In the genomic region with DNA sequence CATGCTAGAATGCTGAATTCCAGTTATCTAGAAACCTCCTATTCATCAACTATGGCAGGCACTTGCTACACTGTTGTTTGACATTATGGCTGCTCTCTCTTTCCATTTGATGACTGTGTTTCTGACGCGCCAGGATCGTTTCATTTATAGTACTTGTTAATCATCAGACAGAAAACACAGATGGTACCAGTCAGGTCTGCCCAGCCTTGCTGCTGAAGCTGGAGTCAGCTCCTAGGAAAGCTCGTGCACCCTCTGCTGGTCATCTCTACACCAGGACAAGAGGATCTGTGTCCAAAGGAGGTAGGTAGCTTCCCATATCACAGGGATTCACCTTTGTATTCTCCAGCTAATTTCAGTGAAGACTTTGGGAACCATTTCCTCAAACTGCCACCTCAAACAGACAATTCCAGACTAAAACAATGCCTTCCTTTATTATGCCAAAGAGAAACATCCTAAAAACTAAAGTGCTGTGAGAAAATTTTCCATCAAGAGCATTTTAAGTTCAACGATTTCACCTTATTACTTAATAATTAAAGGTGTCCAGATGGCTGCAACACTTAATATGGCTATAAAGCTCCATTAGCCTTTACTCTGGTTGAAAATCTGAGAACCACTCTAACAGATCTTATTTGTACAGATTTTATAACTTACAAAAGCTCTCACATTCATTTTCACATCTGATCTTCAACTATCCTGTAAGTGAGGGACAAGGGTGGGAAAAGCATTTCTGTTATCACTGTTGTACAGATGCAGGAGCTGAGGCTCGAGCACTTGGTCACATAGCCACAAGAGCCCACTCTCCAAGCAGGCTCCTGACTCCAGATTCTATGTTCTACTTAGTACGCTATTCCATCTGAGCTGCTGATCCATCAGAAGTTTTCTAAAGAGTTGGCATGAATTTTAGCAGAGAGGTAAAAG, we compare ENCODE assay signal across 8 cellular contexts. TPM values are rescaled to one million over a fixed set of nuclear protein-coding genes. Genes with fewer than 3 reads are reported as not detected.
A peak's percentile ranks its signal among the peaks of the same experiment; 100 is the strongest.
DNase-seq lines count a peak whose midpoint lies in the region; ATAC-seq and TF ChIP-seq lines count a peak whose summit lies in the region.

No MANE protein-coding gene starts in this region.

- H3K4me2 ChIP-seq in HCT116 (ENCODE audit: low read length) (peak overlapping the region; percentile 3; the same call in 1 of the 2 replicates), MM.1S (ENCODE audit: low read depth, low read length) (peak overlapping the region; percentile 26), osteoblast (ENCODE audit: insufficient read depth, low read length) (peak overlapping the region; percentile 65)

- H3F3A ChIP-seq in MM.1S (ENCODE audit: insufficient read depth, low read length) = no peaks in the 10 kb centered on the region

- H4K20me1 ChIP-seq in HCT116 (ENCODE audit: insufficient read depth) (peaks cover 8% of the 10 kb centered on the region; the same call in 1 of the 2 replicates), MM.1S (ENCODE audit: insufficient read depth, low read length) (no peaks in the 10 kb centered on the region), osteoblast (ENCODE audit: insufficient read depth, low read length) (no peaks in the 10 kb centered on the region)

- no peak overlapping the region for H3K9ac ChIP-seq in HCT116 (ENCODE audit: low read length)
- no peak overlapping the region for H3K9ac ChIP-seq in MM.1S (ENCODE audit: low read length)

- H3K4me3 ChIP-seq in HCT116 (replicated peaks in 1 of 2; ENCODE audit: low read depth in 1 of 2, low read length in 2 of 2) (no peak overlapping the region), MM.1S (ENCODE audit: low read length) (no peak overlapping the region), SJCRH30 (no peak overlapping the region), osteoblast (ENCODE audit: insufficient read depth, low read length) (no peak overlapping the region), thyroid gland (replicated peaks in 1 of 3) (no peak overlapping the region)

- POLR2A ChIA-PET in HCT116 (lab: Charles Lee) = interaction anchor here (0.9 to 1.5 kb wide), 2 partner anchors 18 to 443 kb away, joined by 3 to 6 read pairs; partner anchors contain the start of genes DCAF17 and METTL8

- no TSS peak for BruUV-seq in HCT116 (replicated peaks; lab: Mats Ljungman, UMichigan)

- 33 to 36% methylated on average over 7 of the region's 7 CpGs for WGBS in thyroid gland, 2 donors

- H3K9me2 ChIP-seq in HCT116 (ENCODE audit: insufficient read depth) (no peaks in the 10 kb centered on the region), MM.1S (replicated peaks; ENCODE audit: insufficient read depth, low read length) (no peaks in the 10 kb centered on the region)

- H3K9me3 ChIP-seq in HCT116 (ENCODE audit: control insufficient read depth in 1 of 2, insufficient read depth in 1 of 2, low read depth in 1 of 2, low read length in 2 of 2) = no peaks in the 10 kb centered on the region
- no peaks in the 10 kb centered on the region for H3K9me3 ChIP-seq in MM.1S (replicated peaks; ENCODE audit: insufficient read depth, low read length)
- H3K9me3 ChIP-seq in SJCRH30 (replicated peaks) = no peaks in the 10 kb centered on the region
- H3K9me3 ChIP-seq in osteoblast (ENCODE audit: low read depth, low read length) = no peaks in the 10 kb centered on the region
- no peaks in the 10 kb centered on the region for H3K9me3 ChIP-seq in thyroid gland

- H3K36me3 ChIP-seq in HCT116 (ENCODE audit: control insufficient read depth in 1 of 2, insufficient read depth in 2 of 2, low read length in 2 of 2) = no peaks in the 10 kb centered on the region
- H3K36me3 ChIP-seq in MM.1S (replicated peaks; ENCODE audit: insufficient read depth, low read length) = no peaks in the 10 kb centered on the region
- H3K36me3 ChIP-seq in SJCRH30 = no peaks in the 10 kb centered on the region; the same call in 1 of the 2 replicates
- H3K36me3 ChIP-seq in osteoblast (ENCODE audit: insufficient read depth, low read length) = no peaks in the 10 kb centered on the region
- no peaks in the 10 kb centered on the region for H3K36me3 ChIP-seq in thyroid gland

- H3K79me2 ChIP-seq in HCT116 (ENCODE audit: insufficient read depth, low read length) (peaks cover 76% of the 10 kb centered on the region), MM.1S (ENCODE audit: low read length) (no peaks in the 10 kb centered on the region), osteoblast (ENCODE audit: insufficient read depth, low read length) (peaks cover 5% of the 10 kb centered on the region)

- H2AFZ ChIP-seq in HCT116 (ENCODE audit: low read depth, low read length, poor library complexity, severe bottlenecking) (no peak overlapping the region), MM.1S (ENCODE audit: low read length) (peak overlapping the region; percentile 14; the same call in 1 of the 2 replicates), osteoblast (ENCODE audit: low read length) (peak overlapping the region; percentile 61)

- H3K4me1 ChIP-seq in HCT116 (ENCODE audit: control insufficient read depth in 1 of 2, insufficient read depth in 2 of 2, low read length in 2 of 2) (no peaks in the 10 kb centered on the region; a peak in 1 of 4 replicates), MM.1S (ENCODE audit: low read length) (peaks cover 10% of the 10 kb centered on the region; the same call in 1 of the 2 replicates), SJCRH30 (no peaks in the 10 kb centered on the region), osteoblast (ENCODE audit: insufficient read depth, low read length) (peaks cover 12% of the 10 kb centered on the region), thyroid gland (no peaks in the 10 kb centered on the region)

- peak; percentile 100 for ATAC-seq in HCT116

- RAD21 ChIA-PET in HCT116 (lab: Charles Lee; ENCODE audit: low non-redundant PET in 1 of 2, low total read pairs in 2 of 2, uncharacterized antibody in 2 of 2, unreplicated experiment in 2 of 2) = interaction anchor here (0.7 to 1.4 kb wide), 2 partner anchors 444 to 487 kb away, joined by 3 read pairs; partner anchors contain the start of gene GORASP2 (in 1 of the 2)

- TF ChIP-seq RAD21 in HCT116 (IDR thresholded peaks at IDR 0.05; ENCODE audit: low read depth) = peak; percentile 94

- intact Hi-C loops in HCT116 (cut with micrococcal nuclease) = loop anchor here (1.0 to 2.0 kb wide), 2 partner anchors 257 to 443 kb away; no protein-coding TSS in a partner anchor
- intact Hi-C loops in thyroid gland (cut with DNase I) = loop anchor here (5.0 to 10.0 kb wide), 2 partner anchors 251 to 444 kb away; partner anchors contain the start of gene TLK1

- no peak for TF ChIP-seq POLR2A in HCT116 (IDR thresholded peaks at IDR 0.05; ENCODE audit: borderline replicate concordance, extremely low read depth, insufficient read depth, insufficient read length)
- TF ChIP-seq POLR2A in thyroid gland (IDR thresholded peaks at IDR 0.05) = no peak

- CTCF ChIA-PET in HCT116 (lab: Charles Lee) = interaction anchor here (0.7 to 2.5 kb wide), 19 partner anchors 8 to 711 kb away, joined by 3 to 30 read pairs (median 5); partner anchors contain the start of genes DCAF17, GORASP2 and METTL8

- no peak overlapping the region for H3K27ac ChIP-seq in HCT116 (ENCODE audit: low read depth, low read length)
- H3K27ac ChIP-seq in MM.1S (ENCODE audit: low read length) = peak overlapping the region; percentile 30; the same call in 1 of the 2 replicates
- no peak overlapping the region for H3K27ac ChIP-seq in SJCRH30
- H3K27ac ChIP-seq in osteoblast (ENCODE audit: low read depth, low read length) = peak overlapping the region; percentile 60
- no peak overlapping the region for H3K27ac ChIP-seq in thyroid gland

- TF ChIP-seq CTCF in HCT116 (IDR thresholded peaks at IDR 0.05 in 2 of 3, conservative IDR thresholded peaks at IDR 0.05 in 1 of 3; ENCODE audit: borderline replicate concordance in 1 of 3, insufficient read depth in 1 of 3, low read depth in 2 of 3, low read length in 2 of 3) (peak; percentile 73 to 89 (median 89); a peak in 5 of 6 replicates), MM.1S (IDR thresholded peaks at IDR 0.05; ENCODE audit: low read length) (peak; percentile 95), osteoblast (IDR thresholded peaks at IDR 0.05; ENCODE audit: extremely low read depth, low read depth, low read length) (peak; percentile 97), thyroid gland (IDR thresholded peaks at IDR 0.05) (peak; percentile 51 to 92 (median 76))

- H3K27me3 ChIP-seq in HCT116 (ENCODE audit: insufficient read depth, low read length) (no peaks in the 10 kb centered on the region), MM.1S (replicated peaks; ENCODE audit: insufficient read depth, low read length) (no peaks in the 10 kb centered on the region), SJCRH30 (no peaks in the 10 kb centered on the region), osteoblast (ENCODE audit: insufficient read depth, low read length) (no peaks in the 10 kb centered on the region), thyroid gland (no peaks in the 10 kb centered on the region)

- peak; percentile 94 for DNase-seq in GM04504 (ENCODE audit: low read depth)
- peak; percentile 78 for DNase-seq in HCT116 (ENCODE audit: low read depth, low spot score)
- DNase-seq in MM.1S = peak; percentile 86
- DNase-seq in SJCRH30 = peak; percentile 81 to 84
- DNase-seq in activated gamma-delta T cell treated with anti-CD3 and anti-CD28 coated beads, Interleukin-2, amount 50 U/mL, for 16 hours (ENCODE audit: low read depth) = peak; percentile 54
- peak; percentile 77 for DNase-seq in foreskin melanocyte
- DNase-seq in osteoblast (ENCODE audit: insufficient read length, low spot score, missing footprints) = peak; percentile 95
- peak; percentile 92 to 94 for DNase-seq in thyroid gland

TF ChIP-seq in HCT116, 20 proteins besides CTCF, POLR2A, EP300 and RAD21 (continues in another document):
- TF ChIP-seq CBX3 (IDR thresholded peaks at IDR 0.05; ENCODE audit: low read depth) (peak; percentile 59; the same call in 1 of the 2 replicates), EGR1 (IDR thresholded peaks at IDR 0.05; ENCODE audit: low read depth) (no peak)

RNA-seq across cellular contexts. Expression of gene METTL8, which starts 17.5 kb away (rescaled TPM):
- total RNA-seq in HCT116 (2021; ENCODE audit: unreplicated experiment) (34.4 TPM), osteoblast (20.9 and 23.9 TPM in 2 replicates), thyroid gland (10 to 100 TPM; 10.6 to 13.7 (median 13.2) TPM)
- polyA plus RNA-seq in HCT116 (2012) = 4.7 and 7.4 TPM in 2 replicates
- 32.0 and 34.0 TPM in 2 replicates for total RNA-seq in SJCRH30 (2014; rRNA removed; shearing (Covaris generic))

RNA-seq across cellular contexts. Expression of gene DCAF17, which starts 17.8 kb away (rescaled TPM):
- 17.7 TPM for total RNA-seq in HCT116 (2021; ENCODE audit: unreplicated experiment)
- 3.1 and 4.8 TPM in 2 replicates for polyA plus RNA-seq in HCT116 (2012)
- total RNA-seq in SJCRH30 (2014; rRNA removed; shearing (Covaris generic)) = 22.8 and 24.7 TPM in 2 replicates
- 32.6 and 37.7 TPM in 2 replicates for total RNA-seq in osteoblast
- 10 to 100 TPM; 38.7 to 52.1 (median 46.2) TPM for total RNA-seq in thyroid gland

Comparison
In these comparisons a context has a peak if more than half of its experiments do, and no peak if none do; other contexts are left out.
1. H3K27ac ChIP-seq: peak in MM.1S (single experiment) and osteoblast (single experiment); none in HCT116 (single experiment), SJCRH30 (single experiment) and thyroid gland (0 of 3).
2. H3K4me2 ChIP-seq: peak in every context shown above with its lines; median percentile 65 in osteoblast; 26 in MM.1S; 3 in HCT116.
3. Peak in every context shown above with its lines, with median percentiles within 50 percentile points of each other: DNase-seq and CTCF ChIP-seq.